In the genomic region with DNA sequence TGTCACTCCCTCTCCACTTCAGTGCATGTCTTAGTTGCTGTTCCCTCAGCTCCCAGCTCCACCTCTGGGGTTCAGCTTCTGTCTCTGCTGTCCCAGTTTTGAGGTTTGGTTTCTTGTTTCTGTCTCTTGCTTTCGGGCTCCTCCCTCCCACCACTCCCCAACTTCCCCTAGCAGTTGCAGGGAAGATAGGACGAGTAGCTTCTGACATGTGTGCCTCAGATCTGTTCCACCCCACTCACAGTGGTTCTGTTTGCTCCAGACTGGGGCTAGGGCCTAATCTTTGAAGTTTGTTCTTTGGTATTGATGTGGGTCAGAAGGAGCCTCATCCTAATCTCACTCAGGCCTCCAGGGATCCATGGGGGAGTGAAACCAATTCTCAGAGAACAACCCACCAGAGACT, we compare ENCODE assay signal across 15 cellular contexts. TPM values are rescaled to one million over a fixed set of nuclear protein-coding genes. Genes with fewer than 3 reads are reported as not detected.
DNase-seq lines count a peak whose midpoint lies in the region; ATAC-seq, FAIRE-seq and TF ChIP-seq lines count a peak whose summit lies in the region.
"Had no signal": no experiment of that assay in that cellular context is flagged by ENCODE, and none has a peak within 500 bp of the region (broad histone marks: within the 10 kb centered on the region; RNA-seq: fewer than 3 reads in every experiment).

No MANE protein-coding gene starts in this region.

- peaks cover 5 to 11% of the 10 kb centered on the region in 2 experiments; a peak in 2 of 4 replicates for H3K36me3 ChIP-seq in GM12878 (ENCODE audit: control insufficient read depth in 2 of 2, insufficient read depth in 2 of 2, low read length in 1 of 2)
- peaks cover 16% of the 10 kb centered on the region for H3K36me3 ChIP-seq in upper lobe of right lung
- H3K36me3 ChIP-seq in H7 (replicated peaks; ENCODE audit: control insufficient read depth, insufficient read depth, low read length), result no peaks in the 10 kb centered on the region; the same call in 1 of the 2 replicates
- H3K36me3 ChIP-seq: adrenal gland had no signal

- H4K20me1 ChIP-seq in GM12878 (ENCODE audit: control insufficient read depth, insufficient read depth), result no peaks in the 10 kb centered on the region

- DNase-seq in stimulated activated CD4-positive, alpha-beta T cell treated with anti-CD3 and anti-CD28 coated beads, Interleukin-15, amount 100 ng/mL, for 24 hours, result peak; percentile 29
- DNase-seq in stimulated activated CD4-positive, alpha-beta T cell treated with anti-CD3 and anti-CD28 coated beads, Interleukin-1b, Interleukin-23, amount 100 ng/mL, for 48 hours, result no peak
- DNase-seq in RWPE1 (ENCODE audit: low spot score) (no peak), GM12878 (ENCODE audit: low read depth, low spot score) (no peak), upper lobe of right lung (no peak), H7 (no peak), nucleus accumbens (lab: John Stamatoyannopoulos, UW) (no peak), NCI-H1694 (lab: John Stamatoyannopoulos, UW) (no peak)
- DNase-seq: adrenal gland, gastrocnemius medialis, NCI-H1694 treated with DMSO at 0.1 percent for 48 hours, NCI-H774, spleen had no signal

- in situ Hi-C loops in GM12878 (cut with MboI), result no loop called here

- H3K27ac ChIP-seq in RWPE1 (peak overlapping the region; percentile 0; the same call in 1 of the 2 replicates), GM12878 (ENCODE audit: control insufficient read depth, insufficient read depth) (peak overlapping the region; percentile 48), upper lobe of right lung (no peak overlapping the region)
- H3K27ac ChIP-seq: adrenal gland, gastrocnemius medialis had no signal

- H3K4me2 ChIP-seq in GM12878 (ENCODE audit: control insufficient read depth, insufficient read depth), result no peak overlapping the region

- no TSS peak for BruUV-seq in GM12878 (replicated peaks; lab: Mats Ljungman, UMichigan)

- no peak overlapping the region for H3K4me3 ChIP-seq in GM12878
- no peak overlapping the region for H3K4me3 ChIP-seq in upper lobe of right lung
- H3K4me3 ChIP-seq in H7 (ENCODE audit: insufficient read depth, low read depth, low read length), result no peak overlapping the region
- H3K4me3 ChIP-seq: adrenal gland, gastrocnemius medialis, spleen had no signal

- no peak for TF ChIP-seq CTCF in RWPE1 (conservative IDR thresholded peaks at IDR 0.05; ENCODE audit: low read depth)
- no peak for TF ChIP-seq CTCF in GM12878 (IDR thresholded peaks at IDR 0.05 in 2 of 3, conservative IDR thresholded peaks at IDR 0.05 in 1 of 3; ENCODE audit: control insufficient read depth in 2 of 3, extremely low read depth in 1 of 3, insufficient read depth in 1 of 3, low read depth in 3 of 3, low read length in 3 of 3)
- TF ChIP-seq CTCF in upper lobe of right lung (IDR thresholded peaks at IDR 0.05), result no peak

- RAD21 ChIA-PET in GM12878 (lab: Charles Lee; ENCODE audit: unreplicated experiment), result no interaction called here

- H3K79me2 ChIP-seq in GM12878 (ENCODE audit: control insufficient read depth, insufficient read depth, low read length), result peaks cover 30% of the 10 kb centered on the region

- no peak overlapping the region for H2AFZ ChIP-seq in GM12878 (ENCODE audit: control insufficient read depth, low read depth, low read length)

- no peak for TF ChIP-seq RAD21 in GM12878 (IDR thresholded peaks at IDR 0.05; ENCODE audit: insufficient read depth, low read depth, low read length)

- CTCF ChIA-PET in RWPE1 (lab: Yijun Ruan, JAX) (interaction anchor here (0.7 to 1.6 kb wide), 2 partner anchors 19 to 244 kb away, joined by 4 read pairs; no protein-coding TSS in a partner anchor), GM12878 (lab: Yijun Ruan, JAX) (interaction anchor here (0.9 kb wide), 1 partner anchor 19 kb away, joined by 6 read pairs; no protein-coding TSS in a partner anchor)

- SMC1A ChIA-PET in GM12878 (lab: Charles Lee; ENCODE audit: uncharacterized antibody, unreplicated experiment), result no interaction called here

- intact Hi-C loops in GM12878 (cut with micrococcal nuclease; ENCODE audit: unreplicated experiment) (no loop called here), upper lobe of right lung (cut with DNase I) (no loop called here)

- POLR2A ChIA-PET in RWPE1 (lab: Yijun Ruan, JAX; ENCODE audit: low non-redundant PET) (no interaction called here), GM12878 (lab: Charles Lee) (no interaction called here)

- no peak for ATAC-seq in GM12878
- ATAC-seq in upper lobe of right lung, result peak; percentile 3
- ATAC-seq: gastrocnemius medialis had no signal

- H3K9me3 ChIP-seq in GM12878 (replicated peaks; ENCODE audit: control insufficient read depth, insufficient read depth, low read length) (no peaks in the 10 kb centered on the region), upper lobe of right lung (no peaks in the 10 kb centered on the region)
- H3K9me3 ChIP-seq: adrenal gland, gastrocnemius medialis, spleen had no signal

- no peak for TF ChIP-seq EP300 in GM12878 (IDR thresholded peaks at IDR 0.05; ENCODE audit: borderline replicate concordance in 1 of 2, control insufficient read depth in 1 of 2, low read depth in 2 of 2, low read length in 2 of 2)

- H3K4me1 ChIP-seq in GM12878 (ENCODE audit: control insufficient read depth, insufficient read depth, low read length) (peaks cover 8% of the 10 kb centered on the region), upper lobe of right lung (peaks cover 5% of the 10 kb centered on the region)

- H3K9ac ChIP-seq in GM12878 (ENCODE audit: control insufficient read depth, insufficient read depth, low read length), result peak overlapping the region; percentile 7; the same call in 1 of the 2 replicates

- no peak for FAIRE-seq in GM12878 (lab: Jason Lieb, UNC)
- FAIRE-seq: H54, RCC 7860 had no signal

- no peak for TF ChIP-seq POLR2A in GM12878 (IDR thresholded peaks at IDR 0.05; ENCODE audit: low read depth, low read length)

- 49% methylated on average over 2 of the region's 2 CpGs for WGBS in GM12878 (ENCODE audit: insufficient coverage, insufficient replicate concordance, low lambda C conversion rate, missing lambda C conversion rate)

- no peaks in the 10 kb centered on the region for H3K27me3 ChIP-seq in GM12878 (replicated peaks in 1 of 2; ENCODE audit: control insufficient read depth in 2 of 2, insufficient read depth in 2 of 2, low read length in 1 of 2)
- no peaks in the 10 kb centered on the region for H3K27me3 ChIP-seq in upper lobe of right lung
- H3K27me3 ChIP-seq in H7 (ENCODE audit: control insufficient read depth, insufficient read depth, low read length), result no peaks in the 10 kb centered on the region
- H3K27me3 ChIP-seq: adrenal gland, gastrocnemius medialis, spleen had no signal

TF ChIP-seq in GM12878, 131 proteins besides CTCF, POLR2A, EP300 and RAD21:
- TF ChIP-seq BMI1 (IDR thresholded peaks at IDR 0.05; ENCODE audit: borderline replicate concordance), result no peak
- TF ChIP-seq, protein P1, sequence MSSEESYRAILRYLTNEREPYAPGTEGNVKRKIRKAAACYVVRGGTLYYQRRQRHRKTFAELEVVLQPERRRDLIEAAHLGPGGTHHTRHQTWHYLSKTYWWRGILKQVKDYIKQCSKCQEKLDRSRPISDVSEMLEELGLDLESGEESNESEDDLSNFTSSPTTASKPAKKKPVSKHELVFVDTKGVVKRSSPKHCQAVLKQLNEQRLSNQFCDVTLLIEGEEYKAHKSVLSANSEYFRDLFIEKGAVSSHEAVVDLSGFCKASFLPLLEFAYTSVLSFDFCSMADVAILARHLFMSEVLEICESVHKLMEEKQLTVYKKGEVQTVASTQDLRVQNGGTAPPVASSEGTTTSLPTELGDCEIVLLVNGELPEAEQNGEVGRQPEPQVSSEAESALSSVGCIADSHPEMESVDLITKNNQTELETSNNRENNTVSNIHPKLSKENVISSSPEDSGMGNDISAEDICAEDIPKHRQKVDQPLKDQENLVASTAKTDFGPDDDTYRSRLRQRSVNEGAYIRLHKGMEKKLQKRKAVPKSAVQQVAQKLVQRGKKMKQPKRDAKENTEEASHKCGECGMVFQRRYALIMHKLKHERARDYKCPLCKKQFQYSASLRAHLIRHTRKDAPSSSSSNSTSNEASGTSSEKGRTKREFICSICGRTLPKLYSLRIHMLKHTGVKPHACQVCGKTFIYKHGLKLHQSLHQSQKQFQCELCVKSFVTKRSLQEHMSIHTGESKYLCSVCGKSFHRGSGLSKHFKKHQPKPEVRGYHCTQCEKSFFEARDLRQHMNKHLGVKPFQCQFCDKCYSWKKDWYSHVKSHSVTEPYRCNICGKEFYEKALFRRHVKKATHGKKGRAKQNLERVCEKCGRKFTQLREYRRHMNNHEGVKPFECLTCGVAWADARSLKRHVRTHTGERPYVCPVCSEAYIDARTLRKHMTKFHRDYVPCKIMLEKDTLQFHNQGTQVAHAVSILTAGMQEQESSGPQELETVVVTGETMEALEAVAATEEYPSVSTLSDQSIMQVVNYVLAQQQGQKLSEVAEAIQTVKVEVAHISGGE (CRISPR knock-in tag; IDR thresholded peaks at IDR 0.05), result peak; percentile 53; the same call in 1 of the 2 replicates
- no peak for TF ChIP-seq SRF (IDR thresholded peaks at IDR 0.05; ENCODE audit: low read depth in 2 of 2, low read length in 2 of 2)

RNA-seq across cellular contexts. Expression of a gene that starts 2.6 kb away (rescaled TPM):
- 73.9 and 79.2 TPM in 2 replicates for total RNA-seq in GM12878 (2013; cell fraction: nucleolus; rRNA removed)
- total RNA-seq in GM12878 (2014; rRNA removed) (119 and 133 TPM in 2 replicates), GM12878 (2014; rRNA removed; fragmentation: Illumina TruSeq; extraction: Trizol) (147 and 154 TPM in 2 replicates), GM12878 (2021) (140 and 141 TPM in 2 replicates), upper lobe of right lung (28.0 TPM)
- 82.7 TPM for polyA plus RNA-seq in GM12878 (2011; ENCODE audit: low read depth)
- polyA plus RNA-seq in GM12878 (2011; rRNA removed) (120 and 130 TPM in 2 replicates), GM12878 (2014; fragmentation: Illumina TruSeq; extraction: Trizol) (156 and 181 TPM in 2 replicates), GM12878 (2014; fragmentation: Nextera tagmentation; extraction: Ambion mirVana) (100 to 1,000 TPM; 121 to 177 TPM), GM12878 (2014; rRNA removed) (76.0 and 94.0 TPM in 2 replicates), GM12878 (2016; fragmentation: Nextera tagmentation; extraction: Ambion mirVana) (100 to 1,000 TPM; 238 to 255 TPM)
- polyA plus RNA-seq in GM12878 (2011; cell fraction: cytosol; rRNA removed), result 106 and 112 TPM in 2 replicates
- polyA plus RNA-seq in GM12878 (2011; cell fraction: nucleus; rRNA removed), result 73.0 and 95.3 TPM in 2 replicates
- polyA plus RNA-seq in GM12878 (2012), result 78.7 and 85.6 TPM in 2 replicates
- 200 and 298 TPM in 2 replicates for polyA minus RNA-seq in GM12878 (2011; rRNA and poly(A)+ RNA removed)
- polyA minus RNA-seq in GM12878 (2011; cell fraction: cytosol; rRNA and poly(A)+ RNA removed), result 64.8 and 71.4 TPM in 2 replicates
- polyA minus RNA-seq in GM12878 (2011; cell fraction: nucleus; rRNA and poly(A)+ RNA removed), result 31.4 and 47.4 TPM in 2 replicates
- 147 and 153 TPM in 2 replicates for total RNA-seq in H7 (2014; rRNA removed; shearing (Covaris generic))
